ENCODE assay signal across 24 cellular contexts in the genomic region with DNA sequence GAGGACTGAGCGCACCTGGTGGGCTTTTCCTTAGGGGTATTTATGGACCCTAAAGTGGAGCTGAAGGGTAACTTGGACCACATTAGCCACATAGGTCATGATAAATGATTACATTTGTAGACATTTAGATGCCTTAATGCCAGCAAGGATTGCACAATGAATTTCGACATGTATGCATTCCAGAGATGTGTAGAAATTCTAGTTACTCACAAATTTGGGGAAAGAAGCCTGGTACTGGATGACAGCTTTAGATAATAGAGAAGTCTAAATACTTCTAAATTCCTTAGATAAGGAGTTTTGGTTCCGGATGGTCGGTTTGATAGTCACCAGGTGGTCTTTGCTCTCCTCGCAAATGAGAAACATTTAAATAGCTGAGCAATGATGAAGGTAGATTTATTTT.
DNase-seq lines count a peak whose midpoint lies in the region; ATAC-seq, FAIRE-seq and TF ChIP-seq lines count a peak whose summit lies in the region.
"Had no signal": no experiment of that assay in that cellular context is flagged by ENCODE, and none has a peak within 500 bp of the region (broad histone marks: within the 10 kb centered on the region; RNA-seq: fewer than 3 reads in every experiment).

No MANE protein-coding gene starts in this region.

- TF ChIP-seq POLR2A in HepG2 (IDR thresholded peaks at IDR 0.05; ENCODE audit: insufficient read depth in 1 of 2, low read depth in 2 of 2, low read length in 2 of 2): no peak
- no peak for TF ChIP-seq POLR2A in right lobe of liver (IDR thresholded peaks at IDR 0.05)

- H3K79me2 ChIP-seq in HepG2 (ENCODE audit: insufficient read depth, low read length) (no peaks in the 10 kb centered on the region), PC-3 (ENCODE audit: low read length) (no peaks in the 10 kb centered on the region)

- CTCF ChIA-PET in HepG2 (lab: Yijun Ruan, JAX; ENCODE audit: low intra/inter-chr PET ratio, low total read pairs) (no interaction called here), PC-3 (lab: Charles Lee) (no interaction called here)

- H3K9ac ChIP-seq in HepG2 (ENCODE audit: insufficient read depth, low read depth, low read length): no peak overlapping the region
- H3K9ac ChIP-seq in PC-3 (ENCODE audit: low read length): no peak overlapping the region
- H3K9ac ChIP-seq: BLaER1 treated with 17β-estradiol and CSF1 and Interleukin-3, amounts not matched to agents 10 nM and 100 nM had no signal

- no peak for TF ChIP-seq RAD21 in HepG2 (CRISPR knock-in tag; IDR thresholded peaks at IDR 0.05)

- H4K20me1 ChIP-seq in HepG2 (ENCODE audit: insufficient read depth, low read length): no peaks in the 10 kb centered on the region
- no peaks in the 10 kb centered on the region for H4K20me1 ChIP-seq in PC-3 (ENCODE audit: low read length)
- H4K20me1 ChIP-seq: BLaER1 treated with 17β-estradiol and CSF1 and Interleukin-3, amounts not matched to agents 10 nM and 100 nM had no signal

- H3F3A ChIP-seq in PC-3 (ENCODE audit: low read length, unreplicated experiment): no peaks in the 10 kb centered on the region

- intact Hi-C loops in HepG2 (cut with micrococcal nuclease; ENCODE audit: unreplicated experiment) (no loop called here), right lobe of liver (cut with DNase I) (no loop called here), PC-3 (cut with micrococcal nuclease) (no loop called here)

- in situ Hi-C loops in HepG2 (cut with HindIII; ENCODE audit: extremely low pct_ligation_motif_present, low pct_unique_long_range_greater_than_20kb): no loop called here

- TF ChIP-seq EP300 in HepG2 (IDR thresholded peaks at IDR 0.05; ENCODE audit: low read depth in 2 of 2, low read length in 2 of 2) (no peak), HepG2 (CRISPR knock-in tag; IDR thresholded peaks at IDR 0.05; ENCODE audit: borderline replicate concordance) (no peak)

- TF ChIP-seq CTCF in HepG2 (CRISPR knock-in tag; IDR thresholded peaks at IDR 0.05) (no peak), right lobe of liver (IDR thresholded peaks at IDR 0.05) (no peak), PC-3 (conservative IDR thresholded peaks at IDR 0.05; ENCODE audit: low read depth, low read length) (no peak), bronchial epithelial cell (IDR thresholded peaks at IDR 0.05; ENCODE audit: insufficient read depth, low read length, severe bottlenecking) (no peak), foreskin keratinocyte (conservative IDR thresholded peaks at IDR 0.05) (no peak)

- no peak overlapping the region for H2AFZ ChIP-seq in HepG2 (ENCODE audit: low read length)
- H2AFZ ChIP-seq in PC-3 (ENCODE audit: low read length): no peak overlapping the region

- POLR2A ChIA-PET in HepG2 (lab: Yijun Ruan, JAX): no interaction called here
- POLR2A ChIA-PET in PC-3 (lab: Charles Lee; ENCODE audit: unreplicated experiment): no interaction called here

- DNase-seq in HepG2 (ENCODE audit: low spot score) (no peak), right lobe of liver (no peak), PC-3 (peak; percentile 23), bronchial epithelial cell (ENCODE audit: low read depth) (peak; percentile 1), foreskin keratinocyte (no peak), hypothalamus (lab: John Stamatoyannopoulos, UW) (no peak)
- no peak for DNase-seq in stimulated activated CD4-positive, alpha-beta T cell treated with anti-CD3 and anti-CD28 coated beads, Interleukin-15, amount 100 ng/mL, for 24 hours
- DNase-seq: AML-193; CD4-positive, alpha-beta T cell; CD8-positive, alpha-beta T cell; DMS 273 treated with DMSO at 0.1 percent for 48 hours; DMS153; DMS53; DMS79; DND-41; EL; GDM1 had no signal

- H3K9me2 ChIP-seq in PC-3 (replicated peaks; ENCODE audit: low read length): no peaks in the 10 kb centered on the region

- no peak overlapping the region for H3K27ac ChIP-seq in HepG2 (ENCODE audit: extremely low read length, insufficient read depth, low read length)
- no peak overlapping the region for H3K27ac ChIP-seq in right lobe of liver
- no peak overlapping the region for H3K27ac ChIP-seq in PC-3 (ENCODE audit: low read length)
- no peak overlapping the region for H3K27ac ChIP-seq in foreskin keratinocyte
- H3K27ac ChIP-seq: 22Rv1; A549; BLaER1 treated with 17β-estradiol and CSF1 and Interleukin-3, amounts not matched to agents 10 nM and 100 nM; C4-2B had no signal

- H3K4me3 ChIP-seq in HepG2 (replicated peaks in 1 of 3; ENCODE audit: insufficient read depth in 1 of 3, low read depth in 2 of 3, low read length in 3 of 3) (no peak overlapping the region), right lobe of liver (no peak overlapping the region), PC-3 (ENCODE audit: low read length) (no peak overlapping the region), bronchial epithelial cell (ENCODE audit: low read depth, low read length) (no peak overlapping the region)
- H3K4me3 ChIP-seq: A549; BLaER1 treated with 17β-estradiol and CSF1 and Interleukin-3, amounts not matched to agents 10 nM and 100 nM; GM12878 had no signal

- FAIRE-seq in HepG2 (lab: Jason Lieb, UNC) (no peak), bronchial epithelial cell (lab: Jason Lieb, UNC) (no peak)
- FAIRE-seq: GM12878, GM12892, GM18507 had no signal

- H3K36me3 ChIP-seq in HepG2 (replicated peaks in 1 of 2; ENCODE audit: control insufficient read depth in 1 of 2, insufficient read depth in 2 of 2, low read length in 2 of 2) (no peaks in the 10 kb centered on the region), right lobe of liver (no peaks in the 10 kb centered on the region), PC-3 (ENCODE audit: low read depth, low read length) (no peaks in the 10 kb centered on the region), bronchial epithelial cell (ENCODE audit: control insufficient read depth, insufficient read depth, low read length) (no peaks in the 10 kb centered on the region)
- H3K36me3 ChIP-seq: BLaER1 treated with 17β-estradiol and CSF1 and Interleukin-3, amounts not matched to agents 10 nM and 100 nM had no signal

- ATAC-seq in HepG2 (no peak), right lobe of liver (no peak), PC-3 (no peak), foreskin keratinocyte (no peak)
- ATAC-seq: A549; CD8-positive, alpha-beta T cell; GM12878 had no signal

- H3K4me1 ChIP-seq in HepG2 (ENCODE audit: insufficient read depth, low read length): no peaks in the 10 kb centered on the region
- no peaks in the 10 kb centered on the region for H3K4me1 ChIP-seq in right lobe of liver
- H3K4me1 ChIP-seq in PC-3 (ENCODE audit: insufficient read depth, low read length): no peaks in the 10 kb centered on the region
- H3K4me1 ChIP-seq in foreskin keratinocyte: no peaks in the 10 kb centered on the region
- H3K4me1 ChIP-seq: A549; BLaER1 treated with 17β-estradiol and CSF1 and Interleukin-3, amounts not matched to agents 10 nM and 100 nM had no signal

- H3K4me2 ChIP-seq in HepG2 (ENCODE audit: low read depth, low read length): no peak overlapping the region
- H3K4me2 ChIP-seq in PC-3 (ENCODE audit: low read length): no peak overlapping the region
- H3K4me2 ChIP-seq: A549; BLaER1 treated with 17β-estradiol and CSF1 and Interleukin-3, amounts not matched to agents 10 nM and 100 nM had no signal

- no peaks in the 10 kb centered on the region for H3K27me3 ChIP-seq in HepG2 (ENCODE audit: control insufficient read depth in 1 of 2, insufficient read depth in 2 of 2, low read length in 2 of 2)
- no peaks in the 10 kb centered on the region for H3K27me3 ChIP-seq in right lobe of liver
- peaks cover 38% of the 10 kb centered on the region; the same call in 1 of the 2 replicates for H3K27me3 ChIP-seq in PC-3 (ENCODE audit: low read length)
- no peaks in the 10 kb centered on the region for H3K27me3 ChIP-seq in bronchial epithelial cell (ENCODE audit: control insufficient read depth, insufficient read depth, low read length)
- no peaks in the 10 kb centered on the region for H3K27me3 ChIP-seq in foreskin keratinocyte
- H3K27me3 ChIP-seq: BLaER1 treated with 17β-estradiol and CSF1 and Interleukin-3, amounts not matched to agents 10 nM and 100 nM had no signal

- BruUV-seq in HepG2 (replicated peaks; lab: Mats Ljungman, UMichigan): no TSS peak
- no TSS peak for BruUV-seq in PC-3 (replicated peaks; lab: Mats Ljungman, UMichigan)

- 18% methylated on average over 5 of the region's 5 CpGs for WGBS in HepG2 (ENCODE audit: low lambda C conversion rate)
- 47% methylated on average over 5 of the region's 5 CpGs for WGBS in right lobe of liver (ENCODE audit: insufficient coverage, low coverage, low lambda C conversion rate, missing lambda C conversion rate)

- H3K9me3 ChIP-seq in HepG2 (ENCODE audit: low read length): no peaks in the 10 kb centered on the region
- H3K9me3 ChIP-seq in right lobe of liver: no peaks in the 10 kb centered on the region
- H3K9me3 ChIP-seq in PC-3 (ENCODE audit: low read length): no peaks in the 10 kb centered on the region
- H3K9me3 ChIP-seq: A549; BLaER1 treated with 17β-estradiol and CSF1 and Interleukin-3, amounts not matched to agents 10 nM and 100 nM had no signal

TF ChIP-seq in HepG2, 621 proteins besides CTCF, POLR2A, EP300 and RAD21:
- TF ChIP-seq TFDP2 (CRISPR knock-in tag; IDR thresholded peaks at IDR 0.05) (no peak), CEBPB (IDR thresholded peaks at IDR 0.05; ENCODE audit: borderline replicate concordance, low read depth, low read length) (0 out of 2 replicates have a peak, but pooled peaks have one; percentile 7)

Comparison
In these comparisons a context has a peak if more than half of its experiments do, and no peak if none do; other contexts are left out.
1. DNase-seq: peak in PC-3 (single experiment) and bronchial epithelial cell (single experiment); none in HepG2 (single experiment), right lobe of liver (0 of 3), foreskin keratinocyte (0 of 2), hypothalamus (0 of 51) and stimulated activated CD4-positive, alpha-beta T cell treated with anti-CD3 and anti-CD28 coated beads, Interleukin-15, amount 100 ng/mL, for 24 hours (single experiment).